ENCODE assay signal across 8 cellular contexts in the genomic region with DNA sequence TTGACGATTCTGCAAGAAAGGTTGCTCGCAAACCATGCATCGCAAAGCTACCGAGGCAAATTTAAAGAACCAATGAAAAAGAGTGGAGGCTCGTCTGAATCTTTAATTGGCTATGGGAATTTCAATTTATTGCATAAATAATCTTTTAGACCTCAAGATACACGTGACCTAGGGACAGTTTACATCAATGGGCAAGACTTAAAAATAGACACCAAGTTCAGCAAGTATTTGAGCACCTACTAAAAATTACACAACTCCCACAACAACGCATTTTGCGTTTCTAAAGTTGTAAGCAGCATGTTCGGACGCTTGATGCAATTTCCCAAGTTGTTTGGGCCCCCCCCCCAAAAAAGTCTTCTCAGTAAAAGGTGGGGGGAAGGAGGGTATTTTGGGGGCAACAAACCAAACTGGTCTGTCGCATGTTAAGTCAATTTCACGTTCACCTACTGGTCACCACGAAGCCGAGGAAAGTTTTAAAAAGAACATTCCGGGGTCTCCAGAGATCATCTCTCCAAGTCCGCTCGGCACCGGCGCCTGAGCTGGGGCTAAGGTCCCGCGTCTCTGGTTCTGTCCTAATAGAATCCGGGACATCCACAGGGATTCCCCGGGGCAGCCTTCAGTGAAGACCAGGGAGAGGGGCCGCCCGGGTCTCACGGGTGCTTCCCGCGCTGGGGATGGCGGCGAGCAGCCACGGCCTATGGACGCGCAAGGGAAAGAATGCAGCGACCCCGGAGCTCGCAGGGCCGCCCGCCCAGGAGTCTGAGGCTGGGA. TPM values are rescaled to one million over a fixed set of nuclear protein-coding genes. Genes with fewer than 3 reads are reported as not detected.
DNase-seq lines count a peak whose midpoint lies in the region; ATAC-seq, FAIRE-seq and TF ChIP-seq lines count a peak whose summit lies in the region.

No MANE protein-coding gene starts in this region.

- peak; percentile 1 for ATAC-seq in GM19452 (IDR thresholded peaks at IDR 0.05; ENCODE audit: unreplicated experiment)
- ATAC-seq in heart left ventricle: peak in 1 of 4 donors; percentile 6

- H3K9me3 Mint-ChIP-seq in activated naive CD4-positive, alpha-beta T cell treated with anti-CD3 and anti-CD28 coated beads, Interleukin-2, amount 10 ng/mL, durations not matched to agents 7 days and 5 days: no peaks in the 10 kb centered on the region

- H3K4me3 ChIP-seq in heart left ventricle: peak overlapping the region; percentile 54 to 97 (median 91)

- peak overlapping the region; percentile 85 to 100 (median 96) for H3K27ac ChIP-seq in heart left ventricle

- peaks cover 56% of the 10 kb centered on the region for H3K4me1 Mint-ChIP-seq in activated naive CD4-positive, alpha-beta T cell treated with anti-CD3 and anti-CD28 coated beads, Interleukin-2, amount 10 ng/mL, durations not matched to agents 7 days and 5 days

- FAIRE-seq in D721Med (lab: Jason Lieb, UNC): no peak
- FAIRE-seq in RCC 7860 (lab: Jason Lieb, UNC): no peak

- H3K4me1 ChIP-seq in heart left ventricle: peaks cover 2 to 78% (median 66%) of the 10 kb centered on the region in 12 donors

- WGBS in heart left ventricle, 4 donors: 0 to 1% (median 1%) methylated on average over 34 to 38 of the region's 38 CpGs

- TF ChIP-seq POLR2A in heart left ventricle (IDR thresholded peaks at IDR 0.05): no peak

- no peaks in the 10 kb centered on the region for H3K9me3 ChIP-seq in heart left ventricle

- H3K27me3 ChIP-seq in heart left ventricle: no peaks in the 10 kb centered on the region

- peaks cover 5% of the 10 kb centered on the region for H3K27me3 Mint-ChIP-seq in activated naive CD4-positive, alpha-beta T cell treated with anti-CD3 and anti-CD28 coated beads, Interleukin-2, amount 10 ng/mL, durations not matched to agents 7 days and 5 days

- intact Hi-C loops in heart left ventricle (cut with DNase I): loop anchor here in 2 of 10 donors (2.0 to 10.0 kb wide), 3 partner anchors 285 to 537 kb away; a partner anchor contains a TSS

- peaks cover 71% of the 10 kb centered on the region for H3K36me3 Mint-ChIP-seq in activated naive CD4-positive, alpha-beta T cell treated with anti-CD3 and anti-CD28 coated beads, Interleukin-2, amount 10 ng/mL, durations not matched to agents 7 days and 5 days

- H3K36me3 ChIP-seq in heart left ventricle: peaks cover 0 to 11% (median 0%) of the 10 kb centered on the region in 9 donors

- DNase-seq in AML-193 (lab: John Stamatoyannopoulos, UW) (peak; percentile 61 to 62), LoVo (ENCODE audit: low spot score) (peak; percentile 7), heart left ventricle (no peak), retina (peak; percentile 87), D721Med (ENCODE audit: insufficient read length, low spot score) (no peak), RCC 7860 (ENCODE audit: low spot score) (no peak)
- no peak for DNase-seq in activated naive CD4-positive, alpha-beta T cell treated with anti-CD3 and anti-CD28 coated beads, Interleukin-2, amount 10 ng/mL, durations not matched to agents 7 days and 5 days

- TF ChIP-seq CTCF in heart left ventricle (IDR thresholded peaks at IDR 0.05) (peak in 1 of 12 donors; percentile 12), D721Med (IDR thresholded peaks at IDR 0.05; ENCODE audit: insufficient read depth, missing control alignments) (no peak)

- CTCF ChIA-PET in activated naive CD4-positive, alpha-beta T cell treated with anti-CD3 and anti-CD28 coated beads, Interleukin-2, amount 10 ng/mL, durations not matched to agents 7 days and 5 days (lab: Charles Lee): interaction anchor here (1.0 to 1.9 kb wide), 6 partner anchors 9 to 29 kb away, joined by 3 to 11 read pairs (median 5); no protein-coding TSS in a partner anchor

- H3K4me3 Mint-ChIP-seq in activated naive CD4-positive, alpha-beta T cell treated with anti-CD3 and anti-CD28 coated beads, Interleukin-2, amount 10 ng/mL, durations not matched to agents 7 days and 5 days: peak overlapping the region; percentile 100

- peak overlapping the region; percentile 95 for H3K27ac Mint-ChIP-seq in activated naive CD4-positive, alpha-beta T cell treated with anti-CD3 and anti-CD28 coated beads, Interleukin-2, amount 10 ng/mL, durations not matched to agents 7 days and 5 days

RNA-seq across cellular contexts. Expression of a gene that starts 0.8 kb away (rescaled TPM):
- 10 to 100 TPM; 36.6 to 75.0 (median 45.9) TPM for total RNA-seq in heart left ventricle
- 10 to 100 TPM; 32.8 to 43.4 TPM for polyA plus RNA-seq in heart left ventricle

RNA-seq across cellular contexts. Expression of a gene that starts 1.0 kb away (rescaled TPM):
- 10 to 100 TPM in 6 of 9 donors, 1 to 10 TPM in 3; 8.6 to 22.0 (median 11.8) TPM for total RNA-seq in heart left ventricle
- polyA plus RNA-seq in heart left ventricle: 1 to 10 TPM; 7.7 to 8.9 TPM

Comparison
In these comparisons a context has a peak if more than half of its experiments do, and no peak if none do; other contexts are left out.
1. DNase-seq: peak in AML-193 (2 of 2), LoVo (single experiment) and retina (single experiment); none in activated naive CD4-positive, alpha-beta T cell treated with anti-CD3 and anti-CD28 coated beads, Interleukin-2, amount 10 ng/mL, durations not matched to agents 7 days and 5 days (single experiment), heart left ventricle (0 of 5), D721Med (single experiment) and RCC 7860 (single experiment).